ENCODE assay signal across 17 cellular contexts in the genomic region with DNA sequence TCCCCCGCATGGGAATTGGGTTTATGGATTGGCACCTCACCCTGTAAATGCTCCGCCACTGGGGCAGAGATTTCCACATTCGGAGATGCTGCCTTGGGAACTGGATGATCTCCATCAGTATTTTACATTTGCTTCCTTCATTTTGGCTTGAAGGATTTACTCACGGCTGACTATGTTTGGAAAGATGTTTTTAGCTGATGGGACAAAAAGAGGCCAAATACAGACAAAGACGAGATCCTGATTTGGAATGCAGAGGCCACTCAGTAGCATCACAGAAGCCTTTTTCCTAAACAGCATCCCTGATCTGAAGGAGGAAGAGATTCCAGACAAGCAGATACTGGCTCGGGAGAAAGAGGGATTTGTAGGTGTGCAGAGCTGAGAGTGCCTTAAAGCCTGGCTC.
DNase-seq lines count a peak whose midpoint lies in the region; ATAC-seq, FAIRE-seq and TF ChIP-seq lines count a peak whose summit lies in the region.
"Had no signal": no experiment of that assay in that cellular context is flagged by ENCODE, and none has a peak within 500 bp of the region (broad histone marks: within the 10 kb centered on the region; RNA-seq: fewer than 3 reads in every experiment).

No MANE protein-coding gene starts in this region.

- no peak for FAIRE-seq in K562 (lab: Jason Lieb, UNC)
- FAIRE-seq: G401.6, GM12891, GM19239 had no signal

- no TSS peak for BruUV-seq in K562 (replicated peaks; lab: Mats Ljungman, UMichigan)

- no peaks in the 10 kb centered on the region for H3K27me3 Mint-ChIP-seq in activated naive CD8-positive, alpha-beta T cell treated with anti-CD3 and anti-CD28 coated beads, Interleukin-2, amount 50 U/mL, for 24 hours
- H3K27me3 Mint-ChIP-seq: CD4-positive, alpha-beta T cell had no signal

- H3K9ac ChIP-seq in K562 (ENCODE audit: insufficient read depth in 1 of 2, low read depth in 2 of 2, low read length in 2 of 2) (no peak overlapping the region), muscle layer of colon (ENCODE audit: low read length) (no peak overlapping the region)
- H3K9ac ChIP-seq: BLaER1 had no signal

- no peak overlapping the region for H3K27ac Mint-ChIP-seq in activated naive CD8-positive, alpha-beta T cell treated with anti-CD3 and anti-CD28 coated beads, Interleukin-2, amount 50 U/mL, for 24 hours
- H3K27ac Mint-ChIP-seq: CD4-positive, alpha-beta T cell had no signal

- H3K27ac ChIP-seq in K562 (ENCODE audit: extremely low read depth, low read depth, low read length), result no peak overlapping the region
- peak overlapping the region; percentile 38 for H3K27ac ChIP-seq in muscle layer of colon (ENCODE audit: low read depth, low read length)
- H3K27ac ChIP-seq: BLaER1, HL-60 had no signal

- no peak overlapping the region for H2AFZ ChIP-seq in K562 (ENCODE audit: low read depth, low read length)

- TF ChIP-seq POLR2A in K562 (conservative IDR thresholded peaks at IDR 0.05), result no peak

- no peak overlapping the region for H3K4me2 ChIP-seq in K562 (ENCODE audit: insufficient read depth, low read length)
- H3K4me2 ChIP-seq: BLaER1 had no signal

- no peaks in the 10 kb centered on the region for H3K36me3 ChIP-seq in K562 (ENCODE audit: control insufficient read depth, insufficient read depth, low read length)
- no peaks in the 10 kb centered on the region for H3K36me3 ChIP-seq in muscle layer of colon (ENCODE audit: insufficient read depth, low read length)
- H3K36me3 ChIP-seq: BLaER1, HAP-1 had no signal

- no peaks in the 10 kb centered on the region for H3K9me3 Mint-ChIP-seq in activated naive CD8-positive, alpha-beta T cell treated with anti-CD3 and anti-CD28 coated beads, Interleukin-2, amount 50 U/mL, for 24 hours
- H3K9me3 Mint-ChIP-seq: CD4-positive, alpha-beta T cell had no signal

- no peaks in the 10 kb centered on the region for H3K4me1 Mint-ChIP-seq in activated naive CD8-positive, alpha-beta T cell treated with anti-CD3 and anti-CD28 coated beads, Interleukin-2, amount 50 U/mL, for 24 hours

- H3K27me3 ChIP-seq in K562 (ENCODE audit: control insufficient read depth in 2 of 2, insufficient read depth in 2 of 2, low read length in 2 of 2) (peaks cover 6 to 39% of the 10 kb centered on the region in 2 experiments), muscle layer of colon (ENCODE audit: control insufficient read depth in 1 of 2, insufficient read depth in 2 of 2, low read length in 2 of 2) (no peaks in the 10 kb centered on the region)
- H3K27me3 ChIP-seq: BLaER1 had no signal

- no peak overlapping the region for H3K4me3 Mint-ChIP-seq in activated naive CD8-positive, alpha-beta T cell treated with anti-CD3 and anti-CD28 coated beads, Interleukin-2, amount 50 U/mL, for 24 hours
- H3K4me3 Mint-ChIP-seq: CD4-positive, alpha-beta T cell had no signal

- DNase-seq in K562 (ENCODE audit: extremely low read depth in 1 of 4, low spot score in 3 of 4), result no peak
- DNase-seq in superior temporal gyrus (ENCODE audit: extremely low spot score), result peak; percentile 23
- no peak for DNase-seq in activated naive CD8-positive, alpha-beta T cell treated with anti-CD3 and anti-CD28 coated beads, Interleukin-2, amount 50 U/mL, for 24 hours
- no peak for DNase-seq in dedifferentiated amniotic fluid mesenchymal stem cell (ENCODE audit: extremely low spot score)
- DNase-seq: Calu3; CD4-positive, alpha-beta T cell; DMS 273 treated with DMSO at 0.1 percent for 48 hours; GOT3; KBM-7 had no signal

- no peaks in the 10 kb centered on the region for H3K79me2 ChIP-seq in K562 (ENCODE audit: control insufficient read depth, insufficient read depth, low read length)

- no peaks in the 10 kb centered on the region for H3K9me3 ChIP-seq in K562 (replicated peaks; ENCODE audit: control insufficient read depth, insufficient read depth, low read depth, low read length)
- H3K9me3 ChIP-seq in muscle layer of colon (ENCODE audit: low read length), result no peaks in the 10 kb centered on the region
- H3K9me3 ChIP-seq: HAP-1 had no signal

- no peaks in the 10 kb centered on the region for H3K9me1 ChIP-seq in K562 (ENCODE audit: control insufficient read depth, insufficient read depth, low read length)

- POLR2A ChIA-PET in K562 (lab: Yijun Ruan, JAX), result no interaction called here

- no peak for TF ChIP-seq CTCF in K562 (IDR thresholded peaks at IDR 0.05 in 2 of 3, conservative IDR thresholded peaks at IDR 0.05 in 1 of 3; ENCODE audit: insufficient read depth in 2 of 3, low read depth in 1 of 3, low read length in 3 of 3)

- peaks cover 3% of the 10 kb centered on the region for H3K36me3 Mint-ChIP-seq in activated naive CD8-positive, alpha-beta T cell treated with anti-CD3 and anti-CD28 coated beads, Interleukin-2, amount 50 U/mL, for 24 hours (ENCODE audit: low read depth)

- CTCF ChIA-PET in K562 (lab: Yijun Ruan, JAX; ENCODE audit: low intra/inter-chr PET ratio), result no interaction called here

- TF ChIP-seq RAD21 in K562 (CRISPR knock-in tag; conservative IDR thresholded peaks at IDR 0.05 in 1 of 2, IDR thresholded peaks at IDR 0.05 in 1 of 2), result no peak

- H3K4me1 ChIP-seq in K562 (replicated peaks in 1 of 2; ENCODE audit: control insufficient read depth in 2 of 2, insufficient read depth in 2 of 2, low read length in 2 of 2), result no peaks in the 10 kb centered on the region; a peak in 1 of 5 replicates
- peaks cover 37% of the 10 kb centered on the region for H3K4me1 ChIP-seq in muscle layer of colon (ENCODE audit: insufficient read depth, low read length)
- H3K4me1 ChIP-seq: HAP-1 had no signal

- intact Hi-C loops in K562 (cut with micrococcal nuclease), result no loop called here

- TF ChIP-seq EP300 in K562 (IDR thresholded peaks at IDR 0.05; ENCODE audit: low read length), result no peak

- WGBS in K562 (ENCODE audit: insufficient coverage, low coverage, missing lambda C conversion rate), result 4% methylated on average over 6 of the region's 6 CpGs

- in situ Hi-C loops in K562 (cut with MboI), result no loop called here

- H3K4me3 ChIP-seq in K562, result no peak overlapping the region
- no peak overlapping the region for H3K4me3 ChIP-seq in muscle layer of colon (ENCODE audit: low read depth in 1 of 2, low read length in 2 of 2)
- H3K4me3 ChIP-seq: BLaER1, HAP-1 had no signal

- no peak for ATAC-seq in K562
- no peak for ATAC-seq in HG02970 (IDR thresholded peaks at IDR 0.05; ENCODE audit: low FRiP score, unreplicated experiment)
- ATAC-seq in activated naive CD8-positive, alpha-beta T cell treated with anti-CD3 and anti-CD28 coated beads, Interleukin-2, amount 50 U/mL, for 24 hours, result no peak

- no peaks in the 10 kb centered on the region; the same call in 1 of the 2 replicates for H4K20me1 ChIP-seq in K562 (replicated peaks; ENCODE audit: control insufficient read depth, insufficient read depth, low read length)
- H4K20me1 ChIP-seq: BLaER1 had no signal

TF ChIP-seq in K562, 482 proteins besides CTCF, POLR2A, EP300 and RAD21:
- TF ChIP-seq CHD4 (IDR thresholded peaks at IDR 0.05; ENCODE audit: insufficient read depth, insufficient replicate concordance, low read depth, low read length, poor library complexity, severe bottlenecking) (no peak), NELFE (IDR thresholded peaks at IDR 0.05; ENCODE audit: insufficient read depth, insufficient read length) (no peak), CEBPB (tag; IDR thresholded peaks at IDR 0.05) (no peak), ZNF316 (IDR thresholded peaks at IDR 0.05) (peak; percentile 55), ELF1 (tag; IDR thresholded peaks at IDR 0.05) (no peak), CBFA2T2 (conservative IDR thresholded peaks at IDR 0.05) (no peak), ZBED1 (IDR thresholded peaks at IDR 0.05) (no peak), C11orf30 (IDR thresholded peaks at IDR 0.05; ENCODE audit: low read depth) (peak; percentile 26; the same call in 1 of the 2 replicates)
